ENCODE assay signal across 10 cellular contexts in genomic region chr9:134643306-134643705, GRCh38. TPM values are rescaled to one million over a fixed set of nuclear protein-coding genes. Genes with fewer than 3 reads are reported as not detected.
DNase-seq lines count a peak whose midpoint lies in the region; ATAC-seq and TF ChIP-seq lines count a peak whose summit lies in the region.
"Had no signal": no experiment of that assay in that cellular context is flagged by ENCODE, and none has a peak within 500 bp of the region (broad histone marks: within the 10 kb centered on the region; RNA-seq: fewer than 3 reads in every experiment).

No MANE protein-coding gene starts in this region.

- H3K36me3 ChIP-seq in GM23338 (ENCODE audit: insufficient read depth) (no peaks in the 10 kb centered on the region), adrenal gland (replicated peaks in 1 of 2) (no peaks in the 10 kb centered on the region)

- peak; percentile 1; the same call in 2 of the 3 replicates for ATAC-seq in GM23338
- ATAC-seq in stimulated activated naive B cell treated with anti-CD40 and anti-IgM and Interleukin-4, amounts not matched to agents 10 μg/mL and 1 μg/mL and 100 μg/mL, for 72 hours (replicated peaks), result no peak
- ATAC-seq in HG02610 (IDR thresholded peaks at IDR 0.05; ENCODE audit: unreplicated experiment), result no peak
- ATAC-seq in HG02840 (IDR thresholded peaks at IDR 0.05; ENCODE audit: low FRiP score, unreplicated experiment), result no peak

- no peak for TF ChIP-seq POLR2A in adrenal gland (IDR thresholded peaks at IDR 0.05)

- H3K27me3 Mint-ChIP-seq in GM23338 (ENCODE audit: insufficient read depth, low read depth, poor library complexity), result peaks cover 23% of the 10 kb centered on the region
- H3K27me3 Mint-ChIP-seq in stimulated activated naive B cell treated with anti-CD40 and anti-IgM and Interleukin-4, amounts not matched to agents 10 μg/mL and 1 μg/mL and 100 μg/mL, for 72 hours, result peaks cover 33 to 50% of the 10 kb centered on the region in 2 donors

- 59 to 79% (median 70%) methylated on average over 11 to 12 of the region's 12 CpGs for WGBS in adrenal gland, 4 donors

- H3K4me1 ChIP-seq in GM23338 (ENCODE audit: insufficient read depth) (peaks cover 15% of the 10 kb centered on the region; the same call in 1 of the 2 replicates), adrenal gland (replicated peaks in 1 of 2) (peaks cover 18 to 31% of the 10 kb centered on the region in 2 donors)

- peak overlapping the region; percentile 80 for H3K4me3 ChIP-seq in GM23338
- H3K4me3 ChIP-seq in adrenal gland, result peak overlapping the region in 1 of 4 donors; percentile 88

- peak overlapping the region; percentile 36; the same call in 1 of the 2 replicates for H3K27ac Mint-ChIP-seq in GM23338
- peak overlapping the region; percentile 31 for H3K27ac Mint-ChIP-seq in stimulated activated naive B cell treated with anti-CD40 and anti-IgM and Interleukin-4, amounts not matched to agents 10 μg/mL and 1 μg/mL and 100 μg/mL, for 72 hours

- no peaks in the 10 kb centered on the region; the same call in 1 of the 2 replicates for H4K20me1 ChIP-seq in GM23338 (replicated peaks; ENCODE audit: insufficient read depth)

- H3K27ac ChIP-seq in GM23338 (ENCODE audit: low read depth) (no peak overlapping the region), adrenal gland (peak overlapping the region in 4 of 5 donors; percentile 38 to 91 (median 64))

- H3K9me3 ChIP-seq in adrenal gland (replicated peaks in 1 of 3), result no peaks in the 10 kb centered on the region

- no peaks in the 10 kb centered on the region for H3K36me3 Mint-ChIP-seq in GM23338 (ENCODE audit: low read depth)
- no peaks in the 10 kb centered on the region for H3K36me3 Mint-ChIP-seq in stimulated activated naive B cell treated with anti-CD40 and anti-IgM and Interleukin-4, amounts not matched to agents 10 μg/mL and 1 μg/mL and 100 μg/mL, for 72 hours

- no peaks in the 10 kb centered on the region; the same call in 1 of the 2 replicates for H3K79me2 ChIP-seq in GM23338 (replicated peaks; ENCODE audit: insufficient read depth)

- H2AFZ ChIP-seq in GM23338, result no peak overlapping the region

- peak overlapping the region; percentile 76 for H3K4me3 Mint-ChIP-seq in GM23338
- H3K4me3 Mint-ChIP-seq in stimulated activated naive B cell treated with anti-CD40 and anti-IgM and Interleukin-4, amounts not matched to agents 10 μg/mL and 1 μg/mL and 100 μg/mL, for 72 hours, result no peak overlapping the region

- intact Hi-C loops in adrenal gland (cut with DNase I), result no loop called here

- no peaks in the 10 kb centered on the region for H3K9me2 ChIP-seq in GM23338 (ENCODE audit: insufficient read depth)

- peak overlapping the region; percentile 95 for H3K4me2 ChIP-seq in GM23338

- H3K9me3 Mint-ChIP-seq in GM23338, result no peaks in the 10 kb centered on the region
- H3K9me3 Mint-ChIP-seq in stimulated activated naive B cell treated with anti-CD40 and anti-IgM and Interleukin-4, amounts not matched to agents 10 μg/mL and 1 μg/mL and 100 μg/mL, for 72 hours, result no peaks in the 10 kb centered on the region

- H3K4me1 Mint-ChIP-seq in GM23338, result peaks cover 40% of the 10 kb centered on the region
- H3K4me1 Mint-ChIP-seq in stimulated activated naive B cell treated with anti-CD40 and anti-IgM and Interleukin-4, amounts not matched to agents 10 μg/mL and 1 μg/mL and 100 μg/mL, for 72 hours, result no peaks in the 10 kb centered on the region

- H3K27me3 ChIP-seq in GM23338 (ENCODE audit: insufficient read depth) (peaks cover 7% of the 10 kb centered on the region; the same call in 1 of the 2 replicates), adrenal gland (no peaks in the 10 kb centered on the region)

- DNase-seq in GM23338 (ENCODE audit: low spot score) (no peak), adrenal gland (peak in 1 of 7 donors; percentile 17), iris pigment epithelial cell (ENCODE audit: low read depth) (peak; percentile 44), AML-193 (lab: John Stamatoyannopoulos, UW) (no peak)
- no peak for DNase-seq in stimulated activated naive B cell treated with anti-CD40 and anti-IgM and Interleukin-4, amounts not matched to agents 10 μg/mL and 1 μg/mL and 100 μg/mL, for 72 hours
- no peak for DNase-seq in activated CD4-positive, alpha-beta T cell treated with anti-CD3 and anti-CD28 coated beads for 4 hours
- DNase-seq: KG1, small intestine had no signal

- TF ChIP-seq CTCF in GM23338 (conservative IDR thresholded peaks at IDR 0.05; ENCODE audit: low read depth in 2 of 2) (no peak), adrenal gland (IDR thresholded peaks at IDR 0.05) (no peak)

- H3F3A ChIP-seq in GM23338 (replicated peaks; ENCODE audit: low read depth), result 0 out of 2 replicates have a peak, but pooled peaks cover 9% of the 10 kb centered on the region

TF ChIP-seq in GM23338, 12 proteins besides CTCF, POLR2A, EP300 and RAD21 (continues in another document):
- no peak for TF ChIP-seq ETS1 (IDR thresholded peaks at IDR 0.05)
- TF ChIP-seq ZNF331 (CRISPR knock-in tag; IDR thresholded peaks at IDR 0.05; ENCODE audit: low read depth), result no peak
- no peak for TF ChIP-seq POLR2AphosphoS5 (IDR thresholded peaks at IDR 0.05; ENCODE audit: low read depth)
- TF ChIP-seq CREB1 (CRISPR knock-in tag; IDR thresholded peaks at IDR 0.05; ENCODE audit: low read depth), result no peak
- no peak for TF ChIP-seq REST (IDR thresholded peaks at IDR 0.05; ENCODE audit: unreplicated experiment)
- TF ChIP-seq EZH2phosphoT487 (IDR thresholded peaks at IDR 0.05; ENCODE audit: unreplicated experiment), result no peak
- TF ChIP-seq NANOG (IDR thresholded peaks at IDR 0.05; ENCODE audit: borderline replicate concordance), result no peak

RNA-seq across cellular contexts. Expression of gene COL5A1, which starts 1.7 kb away (rescaled TPM):
- 12.3 and 13.1 TPM in 2 replicates for total RNA-seq in GM23338 (2014; rRNA removed; shearing (Covaris generic))
- 2.5 and 3.3 TPM in 2 replicates for polyA plus RNA-seq in GM23338 (2016; fragmentation: Nextera tagmentation; extraction: Ambion mirVana)
- total RNA-seq in adrenal gland, result 10 to 100 TPM; 15.2 to 45.5 (median 32.5) TPM
- 10 to 100 TPM in 2 of 3 donors, 1 to 10 TPM in 1; 3.5 to 44.3 (median 14.1) TPM for polyA plus RNA-seq in adrenal gland
